In the genomic region with DNA sequence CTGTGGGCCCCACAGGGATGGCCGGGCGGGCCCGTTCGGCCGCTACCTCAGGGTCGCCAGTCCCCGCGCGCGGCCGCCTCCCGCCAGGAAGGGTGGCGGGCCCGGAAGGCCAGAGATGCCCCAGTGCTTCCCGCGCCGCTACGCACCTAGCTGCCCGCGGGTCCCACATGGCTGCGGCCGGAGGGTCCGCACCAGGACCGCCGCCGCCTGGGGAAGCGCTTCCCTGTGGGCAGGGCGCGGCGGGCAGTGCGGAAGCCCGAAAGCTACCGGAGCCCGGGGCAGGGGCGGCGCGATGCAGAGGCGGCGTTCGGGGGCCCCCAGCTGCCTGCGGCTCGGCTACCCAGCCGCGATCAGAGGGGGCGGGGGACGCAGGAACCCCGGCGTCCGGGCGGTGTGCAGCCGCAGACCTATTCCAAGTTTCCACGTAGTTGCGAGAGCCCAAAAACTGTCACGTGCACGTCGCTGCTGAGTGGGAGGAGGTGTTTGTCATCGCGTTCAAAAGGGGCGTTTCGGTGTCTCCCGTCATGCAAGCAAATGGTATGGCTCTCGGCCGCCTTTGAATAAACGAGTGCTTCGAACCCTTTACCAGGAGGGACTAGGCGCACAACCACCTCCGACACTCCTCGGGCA, we compare ENCODE assay signal across 8 cellular contexts. TPM values are rescaled to one million over a fixed set of nuclear protein-coding genes. Genes with fewer than 3 reads are reported as not detected.
A peak's percentile ranks its signal among the peaks of the same experiment; 100 is the strongest.
DNase-seq lines count a peak whose midpoint lies in the region; ATAC-seq and TF ChIP-seq lines count a peak whose summit lies in the region.

TSS of gene TRANK1 (minus strand) at position 414 of the 630 bp plus-strand sequence. CDS start at position 169, 245 bp downstream.

- H3K4me1 ChIP-seq in OCI-LY3 (ENCODE audit: low read length) (peaks cover 8% of the 10 kb centered on the region), ovary (ENCODE audit: insufficient read depth) (peaks cover 14% of the 10 kb centered on the region), testis (peaks cover 6% of the 10 kb centered on the region)

- H3K27ac Mint-ChIP-seq in glutamatergic neuron (ENCODE audit: unreplicated experiment) = no peak within 1 kb of the TSS

- intact Hi-C loops in ovary (cut with DNase I) = no loop called here
- intact Hi-C loops in testis (cut with DNase I; ENCODE audit: low total_unique reads) = no loop called here

- TF ChIP-seq CTCF in OCI-LY3 (IDR thresholded peaks at IDR 0.05; ENCODE audit: low read depth, low read length) = no peak
- no peak for TF ChIP-seq CTCF in glutamatergic neuron (IDR thresholded peaks at IDR 0.05; ENCODE audit: partially characterized antibody, unreplicated experiment)
- TF ChIP-seq CTCF in ovary (IDR thresholded peaks at IDR 0.05) = no peak
- TF ChIP-seq CTCF in testis (IDR thresholded peaks at IDR 0.05) = no peak

- peaks cover 8% of the 10 kb centered on the region; the same call in 1 of the 2 replicates for H3K9me3 ChIP-seq in OCI-LY3 (ENCODE audit: insufficient read depth, low read length)
- no peaks in the 10 kb centered on the region for H3K9me3 ChIP-seq in ovary
- H3K9me3 ChIP-seq in testis = no peaks in the 10 kb centered on the region

- peaks cover 4% of the 10 kb centered on the region for H3K36me3 ChIP-seq in OCI-LY3 (replicated peaks; ENCODE audit: low read depth, low read length)
- H3K36me3 ChIP-seq in ovary = no peaks in the 10 kb centered on the region
- H3K36me3 ChIP-seq in testis (ENCODE audit: low read depth, missing control alignments) = no peaks in the 10 kb centered on the region

- DNase-seq in activated gamma-delta T cell treated with Interleukin-2 at 50 U/mL for 16 hours (peak; percentile 76), glutamatergic neuron (no peak), ovary (peak; percentile 59 to 75 (median 72)), testis (peak; percentile 81)

- peaks cover 17% of the 10 kb centered on the region for H3K36me3 Mint-ChIP-seq in glutamatergic neuron (ENCODE audit: unreplicated experiment)

- peak; percentile 56 for ATAC-seq in GM18520 (IDR thresholded peaks at IDR 0.05; ENCODE audit: unreplicated experiment)
- peak; percentile 53 for ATAC-seq in HG02938 (IDR thresholded peaks at IDR 0.05; ENCODE audit: unreplicated experiment)
- no peak; the same call in 2 of the 3 replicates for ATAC-seq in SK-N-SH treated with all-trans-retinoic acid at 6 μM for 48 hours

- H3K4me3 Mint-ChIP-seq in glutamatergic neuron (ENCODE audit: unreplicated experiment) = peak within 1 kb of the TSS; percentile 84

- peak within 1 kb of the TSS; percentile 90 for H3K9ac ChIP-seq in OCI-LY3 (ENCODE audit: low read length)

- H3K4me1 Mint-ChIP-seq in glutamatergic neuron (ENCODE audit: low read depth, unreplicated experiment) = no peaks in the 10 kb centered on the region

- TF ChIP-seq POLR2A in ovary (IDR thresholded peaks at IDR 0.05) (peak; percentile 32), testis (IDR thresholded peaks at IDR 0.05) (no peak)

- H3K4me3 ChIP-seq in OCI-LY3 (ENCODE audit: low read length) (peak within 1 kb of the TSS; percentile 78), ovary (peak within 1 kb of the TSS; percentile 64), testis (peak within 1 kb of the TSS; percentile 69 to 71)

- peaks cover 35% of the 10 kb centered on the region for H3K79me2 ChIP-seq in OCI-LY3 (ENCODE audit: low read length)

- 1 to 2% (median 1%) methylated on average over 44 to 68 of the region's 68 CpGs for WGBS in ovary, 3 donors
- 0 to 12% methylated on average over 3 to 68 of the region's 68 CpGs for WGBS in testis, 2 donors

- H3K4me2 ChIP-seq in OCI-LY3 (ENCODE audit: low read length) = peak within 1 kb of the TSS; percentile 79

- peak within 1 kb of the TSS; percentile 76 for H2AFZ ChIP-seq in OCI-LY3 (ENCODE audit: low read depth, low read length)

- peaks cover 3% of the 10 kb centered on the region for H3K9me3 Mint-ChIP-seq in glutamatergic neuron (ENCODE audit: unreplicated experiment)

- H3K27me3 Mint-ChIP-seq in glutamatergic neuron (ENCODE audit: unreplicated experiment) = peaks cover 19% of the 10 kb centered on the region

- no peaks in the 10 kb centered on the region for H4K20me1 ChIP-seq in OCI-LY3 (ENCODE audit: insufficient read depth, low read length)

- H3K27ac ChIP-seq in OCI-LY3 (ENCODE audit: low read length) = peak within 1 kb of the TSS; percentile 59
- H3K27ac ChIP-seq in ovary = peak within 1 kb of the TSS; percentile 23 to 75
- peak within 1 kb of the TSS; percentile 26 to 62 for H3K27ac ChIP-seq in testis

- no peak for TF ChIP-seq EP300 in ovary (IDR thresholded peaks at IDR 0.05)

- H3K27me3 ChIP-seq in OCI-LY3 (ENCODE audit: low read depth, low read length) (no peaks in the 10 kb centered on the region), ovary (no peaks in the 10 kb centered on the region), testis (no peaks in the 10 kb centered on the region)

TF ChIP-seq in SK-N-SH treated with all-trans-retinoic acid at 6 μM for 48 hours, 23 proteins besides CTCF, POLR2A, EP300 and RAD21:
- no peak for TF ChIP-seq ARNTL (CRISPR knock-in tag; IDR thresholded peaks at IDR 0.05; ENCODE audit: borderline replicate concordance, low read depth)
- TF ChIP-seq PPARA (CRISPR knock-in tag; IDR thresholded peaks at IDR 0.05; ENCODE audit: borderline replicate concordance) = no peak
- TF ChIP-seq ZFP30 (CRISPR knock-in tag; IDR thresholded peaks at IDR 0.05) = no peak
- TF ChIP-seq TCF4 (CRISPR knock-in tag; IDR thresholded peaks at IDR 0.05; ENCODE audit: borderline replicate concordance) = no peak
- TF ChIP-seq ZNF565 (CRISPR knock-in tag; conservative IDR thresholded peaks at IDR 0.05; ENCODE audit: low read depth) = no peak
- TF ChIP-seq, protein P1, sequence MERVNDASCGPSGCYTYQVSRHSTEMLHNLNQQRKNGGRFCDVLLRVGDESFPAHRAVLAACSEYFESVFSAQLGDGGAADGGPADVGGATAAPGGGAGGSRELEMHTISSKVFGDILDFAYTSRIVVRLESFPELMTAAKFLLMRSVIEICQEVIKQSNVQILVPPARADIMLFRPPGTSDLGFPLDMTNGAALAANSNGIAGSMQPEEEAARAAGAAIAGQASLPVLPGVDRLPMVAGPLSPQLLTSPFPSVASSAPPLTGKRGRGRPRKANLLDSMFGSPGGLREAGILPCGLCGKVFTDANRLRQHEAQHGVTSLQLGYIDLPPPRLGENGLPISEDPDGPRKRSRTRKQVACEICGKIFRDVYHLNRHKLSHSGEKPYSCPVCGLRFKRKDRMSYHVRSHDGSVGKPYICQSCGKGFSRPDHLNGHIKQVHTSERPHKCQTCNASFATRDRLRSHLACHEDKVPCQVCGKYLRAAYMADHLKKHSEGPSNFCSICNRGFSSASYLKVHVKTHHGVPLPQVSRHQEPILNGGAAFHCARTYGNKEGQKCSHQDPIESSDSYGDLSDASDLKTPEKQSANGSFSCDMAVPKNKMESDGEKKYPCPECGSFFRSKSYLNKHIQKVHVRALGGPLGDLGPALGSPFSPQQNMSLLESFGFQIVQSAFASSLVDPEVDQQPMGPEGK (CRISPR knock-in tag; IDR thresholded peaks at IDR 0.05; ENCODE audit: borderline replicate concordance) = no peak

RNA-seq across cellular contexts. Expression of gene TRANK1, which starts in this region (rescaled TPM):
- total RNA-seq in glutamatergic neuron (ENCODE audit: unreplicated experiment) (0.51 TPM), ovary (10 to 100 TPM; 10.7 to 42.4 (median 27.4) TPM), testis (10 to 100 TPM in 1 of 2 donors, 1 to 10 TPM in 1; 7.6 to 11.0 TPM)
- polyA plus RNA-seq in ovary (10 to 100 TPM; 11.4 to 24.6 TPM), testis (ENCODE audit: insufficient read depth, low read depth, low replicate concordance) (7.5 TPM)
